9 cellular contexts compared by ENCODE assay signal in genomic region chr17:50680543-50681259, GRCh38. TPM values are rescaled to one million over a fixed set of nuclear protein-coding genes. Genes with fewer than 3 reads are reported as not detected.
DNase-seq lines count a peak whose midpoint lies in the region; ATAC-seq, FAIRE-seq and TF ChIP-seq lines count a peak whose summit lies in the region.
"Not testable (repeated sequence)": the region's sequence is repeated elsewhere in the genome, so short reads cannot be mapped to it uniquely, and the experiment has no call there.
"Had no signal": no experiment of that assay in that cellular context is flagged by ENCODE, and none has a peak within 500 bp of the region (broad histone marks: within the 10 kb centered on the region; RNA-seq: fewer than 3 reads in every experiment).

No MANE protein-coding gene starts in this region.

- H2AFZ ChIP-seq in SK-N-SH (ENCODE audit: low read depth) (0 out of 2 replicates have a peak overlapping the region, but pooled peaks have one; percentile 57), K562 (ENCODE audit: low read depth, low read length) (peak overlapping the region; percentile 58), fibroblast of lung (ENCODE audit: low read length) (peak overlapping the region; percentile 69)

- not testable (repeated sequence) for TF ChIP-seq CTCF in CD14-positive monocyte (IDR thresholded peaks at IDR 0.05); SK-N-SH (IDR thresholded peaks at IDR 0.05); K562 (IDR thresholded peaks at IDR 0.05 in 2 of 3, conservative IDR thresholded peaks at IDR 0.05 in 1 of 3; ENCODE audit: insufficient read depth in 2 of 3, low read depth in 1 of 3, low read length in 3 of 3); fibroblast of lung (conservative IDR thresholded peaks at IDR 0.05 in 1 of 2, IDR thresholded peaks at IDR 0.05 in 1 of 2; ENCODE audit: low read depth in 1 of 2, low read length in 2 of 2); type B pancreatic cell (conservative IDR thresholded peaks at IDR 0.05)

- not testable (repeated sequence) for TF ChIP-seq POLR2A in K562 (conservative IDR thresholded peaks at IDR 0.05)

- not testable (repeated sequence) for TF ChIP-seq EP300 in SK-N-SH (IDR thresholded peaks at IDR 0.05; ENCODE audit: borderline replicate concordance in 1 of 2, low read depth in 1 of 2, low read length in 1 of 2); K562 (IDR thresholded peaks at IDR 0.05; ENCODE audit: low read length)

- H3K79me2 ChIP-seq in SK-N-SH (ENCODE audit: insufficient read depth); K562 (ENCODE audit: control insufficient read depth, insufficient read depth, low read length); fibroblast of lung (ENCODE audit: control insufficient read depth, insufficient read depth, low read length): not testable (repeated sequence)

- not testable (repeated sequence) for H3K4me1 Mint-ChIP-seq in CD14-positive monocyte
- peaks cover 24% of the 10 kb centered on the region for H3K4me1 Mint-ChIP-seq in type B pancreatic cell (ENCODE audit: unreplicated experiment)

- H3K27ac ChIP-seq in SK-N-SH (ENCODE audit: low read depth in 2 of 2, low read length in 1 of 2) (peak overlapping the region in 1 of 2 experiments; percentile 7; a peak in 1 of 4 replicates), mucosa of rectum (ENCODE audit: low read depth in 2 of 2, low read length in 2 of 2) (peak overlapping the region; percentile 32 to 38)
- not testable (repeated sequence) for H3K27ac ChIP-seq in K562 (ENCODE audit: extremely low read depth, low read depth, low read length); fibroblast of lung (ENCODE audit: insufficient read depth, low read length)

- H3K27me3 ChIP-seq in SK-N-SH (ENCODE audit: insufficient read depth); fibroblast of lung (ENCODE audit: control insufficient read depth, insufficient read depth, low read length); mucosa of rectum (ENCODE audit: control insufficient read depth in 2 of 2, insufficient read depth in 2 of 2, low read length in 2 of 2): not testable (repeated sequence)
- H3K27me3 ChIP-seq in K562 (ENCODE audit: control insufficient read depth in 2 of 2, insufficient read depth in 2 of 2, low read length in 2 of 2): peaks cover 5 to 38% of the 10 kb centered on the region in 2 experiments; a peak in 4 of 5 replicates

- not testable (repeated sequence) for TF ChIP-seq RAD21 in SK-N-SH (IDR thresholded peaks at IDR 0.05; ENCODE audit: low read length); K562 (CRISPR knock-in tag; conservative IDR thresholded peaks at IDR 0.05 in 1 of 2, IDR thresholded peaks at IDR 0.05 in 1 of 2)

- in situ Hi-C loops in K562 (cut with MboI): not testable (repeated sequence)

- not testable (repeated sequence) for H3K36me3 Mint-ChIP-seq in CD14-positive monocyte, type B pancreatic cell

- DNase-seq in CD14-positive monocyte (ENCODE audit: low spot score); Jurkat, Clone E6-1 (ENCODE audit: low read depth, low spot score); SK-N-SH; K562 (ENCODE audit: extremely low read depth in 1 of 4, low spot score in 3 of 4); type B pancreatic cell (ENCODE audit: extremely low spot score, unreplicated experiment): not testable (repeated sequence)
- DNase-seq in fibroblast of lung (ENCODE audit: low read depth in 2 of 2): peak in 1 of 2 donors; percentile 28
- DNase-seq in posterior vena cava (ENCODE audit: low spot score): peak; percentile 75

- H3K27ac Mint-ChIP-seq in CD14-positive monocyte (peak overlapping the region in 2 of 7 donors; percentile 26 to 31), type B pancreatic cell (peak overlapping the region; percentile 24)

- H3K4me2 ChIP-seq in SK-N-SH: not testable (repeated sequence)
- H3K4me2 ChIP-seq in K562 (ENCODE audit: insufficient read depth, low read length): peak overlapping the region; percentile 28
- H3K4me2 ChIP-seq in fibroblast of lung (ENCODE audit: extremely low read depth, insufficient read depth, low read length): peak overlapping the region; percentile 34

- H3K9ac ChIP-seq in SK-N-SH; K562 (ENCODE audit: insufficient read depth in 1 of 2, low read depth in 2 of 2, low read length in 2 of 2); fibroblast of lung (ENCODE audit: insufficient read depth, low read length); mucosa of rectum (ENCODE audit: low read depth in 1 of 2, low read length in 2 of 2): not testable (repeated sequence)

- POLR2A ChIA-PET in SK-N-SH (lab: Yijun Ruan, JAX): interaction anchor here (0.6 to 0.8 kb wide), 2 partner anchors 138 to 187 kb away, joined by 3 to 4 read pairs; no protein-coding TSS in a partner anchor
- POLR2A ChIA-PET in K562 (lab: Yijun Ruan, JAX): not testable (repeated sequence)

- peaks cover 18% of the 10 kb centered on the region for H3F3A ChIP-seq in SK-N-SH (replicated peaks; ENCODE audit: insufficient read depth)

- H3K27me3 Mint-ChIP-seq in CD14-positive monocyte (ENCODE audit: low read depth in 3 of 3): peaks cover 10 to 16% (median 13%) of the 10 kb centered on the region in 3 donors
- H3K27me3 Mint-ChIP-seq in type B pancreatic cell: not testable (repeated sequence)

- not testable (repeated sequence) for H3K9me2 ChIP-seq in SK-N-SH

- not testable (repeated sequence) for H3K9me3 ChIP-seq in SK-N-SH; K562 (replicated peaks; ENCODE audit: control insufficient read depth, insufficient read depth, low read depth, low read length); fibroblast of lung (ENCODE audit: control insufficient read depth, insufficient read depth, low read depth, low read length); mucosa of rectum (ENCODE audit: control insufficient read depth in 2 of 2, low read length in 2 of 2)

- not testable (repeated sequence) for FAIRE-seq in K562 (lab: Jason Lieb, UNC)

- 76% methylated on average over 12 of the region's 12 CpGs for WGBS in SK-N-SH (ENCODE audit: low lambda C conversion rate)
- 9% methylated on average over 7 of the region's 12 CpGs for WGBS in K562 (ENCODE audit: insufficient coverage, low coverage, missing lambda C conversion rate)

- H3K9me1 ChIP-seq in K562 (ENCODE audit: control insufficient read depth, insufficient read depth, low read length): not testable (repeated sequence)

- CTCF ChIA-PET in SK-N-SH (lab: Yijun Ruan, JAX): interaction anchor here (0.8 to 21.2 kb wide), 28 partner anchors 8 to 201 kb away, joined by 3 to 799 read pairs (median 4); partner anchors contain the start of genes ABCC3 and SPATA20
- CTCF ChIA-PET in K562 (lab: Yijun Ruan, JAX; ENCODE audit: low intra/inter-chr PET ratio): interaction anchor here (0.7 to 1.7 kb wide), 7 partner anchors 48 to 319 kb away, joined by 4 to 9 read pairs (median 5); partner anchors contain the start of gene SPATA20

- BruUV-seq in K562 (replicated peaks; lab: Mats Ljungman, UMichigan): not testable (repeated sequence)

- H3K4me1 ChIP-seq in SK-N-SH (ENCODE audit: control insufficient read depth in 1 of 2, insufficient read depth in 2 of 2, low read depth in 1 of 2, low read length in 1 of 2): peaks cover 5 to 16% of the 10 kb centered on the region in 2 experiments; a peak in 2 of 4 replicates
- H3K4me1 ChIP-seq in K562 (replicated peaks in 1 of 2; ENCODE audit: control insufficient read depth in 2 of 2, insufficient read depth in 2 of 2, low read length in 2 of 2): peaks cover 4 to 16% of the 10 kb centered on the region in 2 experiments; a peak in 3 of 5 replicates
- H3K4me1 ChIP-seq in fibroblast of lung (ENCODE audit: control insufficient read depth, extremely low read depth, insufficient read depth, low read length): not testable (repeated sequence)
- peaks cover 29 to 49% of the 10 kb centered on the region in 2 donors for H3K4me1 ChIP-seq in mucosa of rectum (ENCODE audit: control insufficient read depth in 2 of 2, insufficient read depth in 2 of 2, low read length in 2 of 2)

- peaks cover 13 to 26% of the 10 kb centered on the region in 2 experiments for H3K36me3 ChIP-seq in SK-N-SH (replicated peaks in 1 of 2; ENCODE audit: control insufficient read depth in 1 of 2, insufficient read depth in 2 of 2, low read length in 1 of 2)
- H3K36me3 ChIP-seq in K562 (ENCODE audit: control insufficient read depth, insufficient read depth, low read length); fibroblast of lung (ENCODE audit: control insufficient read depth, insufficient read depth, low read length): not testable (repeated sequence)
- peaks cover 22 to 28% of the 10 kb centered on the region in 2 donors for H3K36me3 ChIP-seq in mucosa of rectum (ENCODE audit: control insufficient read depth in 2 of 2, insufficient read depth in 2 of 2, low read length in 2 of 2)

- intact Hi-C loops in CD14-positive monocyte (cut with micrococcal nuclease) (loop anchor here (5.0 kb wide), 3 partner anchors 128 to 198 kb away; partner anchors contain the start of gene SPATA20 (in 1 of the 2)), K562 (cut with micrococcal nuclease) (loop anchor here (1.0 to 5.0 kb wide), 4 partner anchors 48 to 198 kb away; no protein-coding TSS in a partner anchor), posterior vena cava (cut with DNase I) (loop anchor here in 1 of 2 donors (5.0 kb wide), 2 partner anchors 38 to 128 kb away; no protein-coding TSS in a partner anchor)

- peak overlapping the region; percentile 7; the same call in 1 of the 2 replicates for H3K4me3 ChIP-seq in Jurkat, Clone E6-1 (ENCODE audit: low read length)
- not testable (repeated sequence) for H3K4me3 ChIP-seq in SK-N-SH (ENCODE audit: low read depth in 2 of 2, low read length in 1 of 2); K562; fibroblast of lung (replicated peaks in 1 of 4; ENCODE audit: control extremely low read depth in 1 of 4, insufficient read depth in 1 of 4, low read depth in 3 of 4, low read length in 4 of 4)
- peak overlapping the region in 1 of 2 donors; percentile 9 for H3K4me3 ChIP-seq in mucosa of rectum (ENCODE audit: low read length in 2 of 2)

- not testable (repeated sequence) for H4K20me1 ChIP-seq in SK-N-SH (ENCODE audit: insufficient read depth); K562 (replicated peaks; ENCODE audit: control insufficient read depth, insufficient read depth, low read length); fibroblast of lung (ENCODE audit: control insufficient read depth, extremely low read depth, insufficient read depth, low read length)

- H3K4me3 Mint-ChIP-seq in CD14-positive monocyte: peak overlapping the region; percentile 60 to 91
- not testable (repeated sequence) for H3K4me3 Mint-ChIP-seq in type B pancreatic cell

- not testable (repeated sequence) for ATAC-seq in K562

- H3K9me3 Mint-ChIP-seq in CD14-positive monocyte, type B pancreatic cell: not testable (repeated sequence)

RNA-seq across cellular contexts. Expression of gene ANKRD40, which starts 27.0 kb away (rescaled TPM):
- 1 to 10 TPM; 3.4 TPM for polyA plus RNA-seq in CD14-positive monocyte
- polyA plus RNA-seq in Jurkat, Clone E6-1 (2012; ENCODE audit: insufficient read depth, insufficient read length): 16.2 TPM
- polyA plus RNA-seq in SK-N-SH (2012; rRNA removed): 33.6 and 46.3 TPM in 2 replicates
- 43.8 and 47.2 TPM in 2 replicates for polyA plus RNA-seq in SK-N-SH (2012; cell fraction: cytosol; rRNA removed)
- polyA plus RNA-seq in SK-N-SH (2012; cell fraction: nucleus; rRNA removed): 20.8 and 38.1 TPM in 2 replicates
- total RNA-seq in K562 (2011; cell fraction: chromatin; rRNA removed; ENCODE audit: low replicate concordance): 24.0 and 50.0 TPM in 2 replicates
- total RNA-seq in K562 (2011; cell fraction: nucleolus; rRNA removed): 13.9 and 14.3 TPM in 2 replicates
- total RNA-seq in K562 (2011; cell fraction: nucleoplasm; rRNA removed): 27.6 and 36.9 TPM in 2 replicates
- 16.6 and 17.8 TPM in 2 replicates for total RNA-seq in K562 (2014; rRNA removed)
- 28.1 and 30.5 TPM in 2 replicates for total RNA-seq in K562 (2014; rRNA removed; fragmentation: Illumina TruSeq; extraction: Trizol)
- 26.8 and 27.7 TPM in 2 replicates for total RNA-seq in K562 (2015; rRNA removed; fragmentation: Illumina TruSeq; extraction: Trizol)
- 26.1 and 28.3 TPM in 2 replicates for total RNA-seq in K562 (2021)
- polyA plus RNA-seq in K562 (2011; rRNA removed): 23.6 and 28.4 TPM in 2 replicates
- 13.4 and 17.8 TPM in 2 replicates for polyA plus RNA-seq in K562 (2011; cell fraction: cytosol; rRNA removed)
- 10.6 and 11.2 TPM in 2 replicates for polyA plus RNA-seq in K562 (2011; cell fraction: nucleus; rRNA removed)
- polyA plus RNA-seq in K562 (2012): 12.6 and 15.6 TPM in 2 replicates
- 26.1 and 28.9 TPM in 2 replicates for polyA plus RNA-seq in K562 (2014; fragmentation: Illumina TruSeq; extraction: Trizol)
- polyA plus RNA-seq in K562 (2014; fragmentation: Nextera tagmentation; extraction: Ambion mirVana): 1 to 10 TPM; 9.0 to 9.9 TPM
- polyA plus RNA-seq in K562 (2014; rRNA removed): 17.5 and 19.4 TPM in 2 replicates
- 32.0 and 35.6 TPM in 2 replicates for polyA minus RNA-seq in K562 (2011; rRNA and poly(A)+ RNA removed)
- polyA minus RNA-seq in K562 (2011; cell fraction: cytosol; rRNA and poly(A)+ RNA removed): 15.3 and 15.5 TPM in 2 replicates
- polyA minus RNA-seq in K562 (2011; cell fraction: nucleus; rRNA and poly(A)+ RNA removed): 8.6 and 9.3 TPM in 2 replicates
- total RNA-seq in fibroblast of lung: 34.4 and 34.5 TPM in 2 replicates
- 59.9 and 65.9 TPM in 2 replicates for polyA plus RNA-seq in fibroblast of lung
- polyA plus RNA-seq in fibroblast of lung (2012): 28.3 and 30.4 TPM in 2 replicates
- 13.9 and 16.7 TPM in 2 replicates for polyA minus RNA-seq in fibroblast of lung (ENCODE audit: low replicate concordance)
- 10 to 100 TPM; 57.4 to 77.3 TPM for total RNA-seq in posterior vena cava
- 21.0 and 38.4 TPM in 2 replicates for total RNA-seq in type B pancreatic cell (ENCODE audit: low replicate concordance)

RNA-seq across cellular contexts. Expression of gene LUC7L3, which starts 38.7 kb away (rescaled TPM):
- 10 to 100 TPM; 14.6 to 17.1 TPM for polyA plus RNA-seq in CD14-positive monocyte
- 241 TPM for polyA plus RNA-seq in Jurkat, Clone E6-1 (2012; ENCODE audit: insufficient read depth, insufficient read length)
- polyA plus RNA-seq in SK-N-SH (2012; rRNA removed): 154 and 164 TPM in 2 replicates
- polyA plus RNA-seq in SK-N-SH (2012; cell fraction: cytosol; rRNA removed): 52.9 and 60.7 TPM in 2 replicates
- 1,155 and 1,243 TPM in 2 replicates for polyA plus RNA-seq in SK-N-SH (2012; cell fraction: nucleus; rRNA removed)
- 92.6 and 423 TPM in 2 replicates for total RNA-seq in K562 (2011; cell fraction: chromatin; rRNA removed; ENCODE audit: low replicate concordance)
- 72.9 and 85.9 TPM in 2 replicates for total RNA-seq in K562 (2011; cell fraction: nucleolus; rRNA removed)
- 129 and 178 TPM in 2 replicates for total RNA-seq in K562 (2011; cell fraction: nucleoplasm; rRNA removed)
- 86.0 and 109 TPM in 2 replicates for total RNA-seq in K562 (2014; rRNA removed)
- 108 and 126 TPM in 2 replicates for total RNA-seq in K562 (2014; rRNA removed; fragmentation: Illumina TruSeq; extraction: Trizol)
- 116 and 127 TPM in 2 replicates for total RNA-seq in K562 (2015; rRNA removed; fragmentation: Illumina TruSeq; extraction: Trizol)
- total RNA-seq in K562 (2021): 120 and 134 TPM in 2 replicates
- 171 and 189 TPM in 2 replicates for polyA plus RNA-seq in K562 (2011; rRNA removed)
- polyA plus RNA-seq in K562 (2011; cell fraction: cytosol; rRNA removed): 61.7 and 71.2 TPM in 2 replicates
- 529 and 662 TPM in 2 replicates for polyA plus RNA-seq in K562 (2011; cell fraction: nucleus; rRNA removed)
- 127 TPM in 2 replicates for polyA plus RNA-seq in K562 (2012)
- 176 and 206 TPM in 2 replicates for polyA plus RNA-seq in K562 (2014; fragmentation: Illumina TruSeq; extraction: Trizol)
- 10 to 100 TPM; 80.8 to 97.7 TPM for polyA plus RNA-seq in K562 (2014; fragmentation: Nextera tagmentation; extraction: Ambion mirVana)
- polyA plus RNA-seq in K562 (2014; rRNA removed): 207 and 284 TPM in 2 replicates
- 41.1 and 55.4 TPM in 2 replicates for polyA minus RNA-seq in K562 (2011; rRNA and poly(A)+ RNA removed)
- 18.6 and 19.8 TPM in 2 replicates for polyA minus RNA-seq in K562 (2011; cell fraction: cytosol; rRNA and poly(A)+ RNA removed)
- 160 and 256 TPM in 2 replicates for polyA minus RNA-seq in K562 (2011; cell fraction: nucleus; rRNA and poly(A)+ RNA removed)
- 23.9 and 35.2 TPM in 2 replicates for total RNA-seq in fibroblast of lung
- polyA plus RNA-seq in fibroblast of lung: 45.2 and 56.5 TPM in 2 replicates
- 57.3 and 61.3 TPM in 2 replicates for polyA plus RNA-seq in fibroblast of lung (2012)
- polyA minus RNA-seq in fibroblast of lung (ENCODE audit: low replicate concordance): 4.3 and 26.2 TPM in 2 replicates
- 10 to 100 TPM; 82.0 to 92.5 TPM for total RNA-seq in posterior vena cava
- total RNA-seq in type B pancreatic cell (ENCODE audit: low replicate concordance): 83.4 and 157 TPM in 2 replicates

RNA-seq across cellular contexts. Expression of gene ABCC3, which starts 46.0 kb away (rescaled TPM):
- polyA plus RNA-seq in CD14-positive monocyte (10 to 100 TPM in 1 of 2 donors, 1 to 10 TPM in 1; 2.7 to 11.4 TPM), SK-N-SH (2012; rRNA removed) (185 and 209 TPM in 2 replicates), K562 (2011; rRNA removed) (0.78 and 0.93 TPM in 2 replicates), K562 (2014; fragmentation: Illumina TruSeq; extraction: Trizol) (not detected in 2 replicates), K562 (2014; fragmentation: Nextera tagmentation; extraction: Ambion mirVana) (under 1 TPM in 1 of 2 experiments, not detected in 1; 0.03 TPM), K562 (2014; rRNA removed) (0.07 TPM in 1 of 2 replicates, not detected in the other), fibroblast of lung (11.5 and 11.9 TPM in 2 replicates)
- not detected for polyA plus RNA-seq in Jurkat, Clone E6-1 (2012; ENCODE audit: insufficient read depth, insufficient read length)
- 29.0 and 41.5 TPM in 2 replicates for polyA plus RNA-seq in SK-N-SH (2012; cell fraction: cytosol; rRNA removed)
- 1,427 and 1,497 TPM in 2 replicates for polyA plus RNA-seq in SK-N-SH (2012; cell fraction: nucleus; rRNA removed)
- 2.3 and 7.3 TPM in 2 replicates for total RNA-seq in K562 (2011; cell fraction: chromatin; rRNA removed; ENCODE audit: low replicate concordance)
- 3.3 and 3.7 TPM in 2 replicates for total RNA-seq in K562 (2011; cell fraction: nucleolus; rRNA removed)
- total RNA-seq in K562 (2011; cell fraction: nucleoplasm; rRNA removed): 2.0 and 2.1 TPM in 2 replicates
- total RNA-seq in K562 (2014; rRNA removed) (not detected in 2 replicates), K562 (2014; rRNA removed; fragmentation: Illumina TruSeq; extraction: Trizol) (not detected in 2 replicates), K562 (2015; rRNA removed; fragmentation: Illumina TruSeq; extraction: Trizol) (not detected in 2 replicates), K562 (2021) (0.34 and 1.6 TPM in 2 replicates), fibroblast of lung (20.0 and 34.8 TPM in 2 replicates), posterior vena cava (10 to 100 TPM; 13.1 to 19.8 TPM), type B pancreatic cell (ENCODE audit: low replicate concordance) (10.6 and 13.3 TPM in 2 replicates)
- 0.27 and 0.51 TPM in 2 replicates for polyA plus RNA-seq in K562 (2011; cell fraction: cytosol; rRNA removed)
- 2.6 and 6.0 TPM in 2 replicates for polyA plus RNA-seq in K562 (2011; cell fraction: nucleus; rRNA removed)
- polyA plus RNA-seq in K562 (2012): 0.31 and 0.44 TPM in 2 replicates
- 0.35 and 0.45 TPM in 2 replicates for polyA minus RNA-seq in K562 (2011; rRNA and poly(A)+ RNA removed)
- 1.4 and 2.1 TPM in 2 replicates for polyA minus RNA-seq in K562 (2011; cell fraction: cytosol; rRNA and poly(A)+ RNA removed)
- polyA minus RNA-seq in K562 (2011; cell fraction: nucleus; rRNA and poly(A)+ RNA removed): 1.4 and 2.3 TPM in 2 replicates
- polyA plus RNA-seq in fibroblast of lung (2012): 13.8 and 14.8 TPM in 2 replicates
- 35.8 and 62.2 TPM in 2 replicates for polyA minus RNA-seq in fibroblast of lung (ENCODE audit: low replicate concordance)
- polyA plus RNA-seq: CD4-positive, alpha-beta memory T cell had no signal
